In genomic region chr6:140317957-140318356, GRCh38 we compare ENCODE assay signal across 16 cellular contexts.
A peak's percentile ranks its signal among the peaks of the same experiment; 100 is the strongest.
DNase-seq lines count a peak whose midpoint lies in the region; ATAC-seq and TF ChIP-seq lines count a peak whose summit lies in the region.
"Had no signal": no experiment of that assay in that cellular context is flagged by ENCODE, and none has a peak within 500 bp of the region (broad histone marks: within the 10 kb centered on the region; RNA-seq: fewer than 3 reads in every experiment).

No MANE protein-coding gene starts in this region.

- H3K4me1 ChIP-seq in heart left ventricle (peaks cover 7 to 41% (median 34%) of the 10 kb centered on the region in 12 donors), left ventricle myocardium inferior (peaks cover 38% of the 10 kb centered on the region), right lobe of liver (peaks cover 0 to 49% (median 11%) of the 10 kb centered on the region in 4 donors)

- H3K9me3 Mint-ChIP-seq in T-cell: peaks cover 0 to 7% (median 0%) of the 10 kb centered on the region in 3 donors
- H3K9me3 Mint-ChIP-seq: CD4-positive, alpha-beta T cell had no signal

- intact Hi-C loops in heart left ventricle (cut with DNase I): loop anchor here in 1 of 10 donors (5.0 kb wide), 1 partner anchor 946 kb away; the partner anchor contains the start of gene CITED2
- intact Hi-C loops in left cardiac atrium (cut with DNase I): no loop called here
- intact Hi-C loops in left ventricle myocardium inferior (cut with micrococcal nuclease): no loop called here
- intact Hi-C loops in right lobe of liver (cut with DNase I): no loop called here

- H3K27me3 Mint-ChIP-seq in T-cell: no peaks in the 10 kb centered on the region
- H3K27me3 Mint-ChIP-seq: B cell; CD4-positive, alpha-beta T cell had no signal

- POLR2A ChIA-PET in T-cell (lab: Charles Lee): no interaction called here

- DNase-seq in heart left ventricle: no peak
- no peak for DNase-seq in left cardiac atrium
- DNase-seq in left ventricle myocardium inferior: no peak
- DNase-seq in right lobe of liver: no peak
- DNase-seq in T-cell: no peak
- no peak for DNase-seq in activated CD8-positive, alpha-beta memory T cell treated with anti-CD3 and anti-CD28 coated beads, Interleukin-2, amount 50 U/mL, for 48 hours
- DNase-seq: ACHN; C1 segment of cervical spinal cord; Calu3; CD4-positive, alpha-beta T cell; DMS 273 treated with DMSO at 0.1 percent for 48 hours; GM23248; H7 had no signal

- TF ChIP-seq POLR2A in heart left ventricle (IDR thresholded peaks at IDR 0.05) (no peak), right lobe of liver (IDR thresholded peaks at IDR 0.05) (no peak)

- H3K27ac Mint-ChIP-seq in T-cell: no peak overlapping the region
- H3K27ac Mint-ChIP-seq: B cell; CD4-positive, alpha-beta T cell had no signal

- peak overlapping the region in 7 of 12 donors; percentile 10 to 61 (median 57) for H3K27ac ChIP-seq in heart left ventricle
- H3K27ac ChIP-seq in left ventricle myocardium inferior (replicated peaks): peak overlapping the region; percentile 42
- peak overlapping the region in 2 of 3 donors; percentile 75 to 76 for H3K27ac ChIP-seq in right lobe of liver
- H3K27ac ChIP-seq: GM23248 had no signal

- H3K27me3 ChIP-seq in heart left ventricle: no peaks in the 10 kb centered on the region
- H3K27me3 ChIP-seq in left ventricle myocardium inferior (ENCODE audit: low read depth): no peaks in the 10 kb centered on the region
- H3K27me3 ChIP-seq in right lobe of liver: no peaks in the 10 kb centered on the region

- 56 to 62% (median 60%) methylated on average over 2 of the region's 2 CpGs for WGBS in heart left ventricle, 4 donors
- WGBS in right lobe of liver (ENCODE audit: insufficient coverage, low coverage, low lambda C conversion rate, missing lambda C conversion rate): 62% methylated on average over 2 of the region's 2 CpGs

- no peak for TF ChIP-seq CTCF in heart left ventricle (IDR thresholded peaks at IDR 0.05)
- no peak for TF ChIP-seq CTCF in left ventricle myocardium inferior (IDR thresholded peaks at IDR 0.05; ENCODE audit: borderline replicate concordance)
- TF ChIP-seq CTCF in right lobe of liver (IDR thresholded peaks at IDR 0.05): no peak

- ATAC-seq in heart left ventricle: peak in 2 of 4 donors; percentile 73 to 78
- ATAC-seq in left cardiac atrium: no peak
- ATAC-seq in right lobe of liver: peak in 1 of 4 donors; percentile 4
- ATAC-seq in T-cell (replicated peaks in 1 of 4): no peak
- ATAC-seq in GM21576 (IDR thresholded peaks at IDR 0.05; ENCODE audit: unreplicated experiment): no peak

- peaks cover 0 to 7% (median 0%) of the 10 kb centered on the region in 12 donors for H3K9me3 ChIP-seq in heart left ventricle
- peaks cover 9% of the 10 kb centered on the region for H3K9me3 ChIP-seq in left ventricle myocardium inferior (replicated peaks)
- no peaks in the 10 kb centered on the region for H3K9me3 ChIP-seq in right lobe of liver

- H3K36me3 ChIP-seq in heart left ventricle (no peaks in the 10 kb centered on the region), left ventricle myocardium inferior (no peaks in the 10 kb centered on the region), right lobe of liver (no peaks in the 10 kb centered on the region)

- H3K36me3 Mint-ChIP-seq in T-cell: no peaks in the 10 kb centered on the region

- peaks cover 0 to 3% (median 2%) of the 10 kb centered on the region in 3 donors for H3K4me1 Mint-ChIP-seq in T-cell

- CTCF ChIA-PET in T-cell (lab: Charles Lee): no interaction called here

- no peak overlapping the region for H3K4me3 Mint-ChIP-seq in T-cell
- H3K4me3 Mint-ChIP-seq: B cell; CD4-positive, alpha-beta T cell had no signal

- H3K4me3 ChIP-seq in heart left ventricle (no peak overlapping the region), left ventricle myocardium inferior (no peak overlapping the region), right lobe of liver (no peak overlapping the region)
- H3K4me3 ChIP-seq: GM12878, GM23248 had no signal
